In the genomic region with DNA sequence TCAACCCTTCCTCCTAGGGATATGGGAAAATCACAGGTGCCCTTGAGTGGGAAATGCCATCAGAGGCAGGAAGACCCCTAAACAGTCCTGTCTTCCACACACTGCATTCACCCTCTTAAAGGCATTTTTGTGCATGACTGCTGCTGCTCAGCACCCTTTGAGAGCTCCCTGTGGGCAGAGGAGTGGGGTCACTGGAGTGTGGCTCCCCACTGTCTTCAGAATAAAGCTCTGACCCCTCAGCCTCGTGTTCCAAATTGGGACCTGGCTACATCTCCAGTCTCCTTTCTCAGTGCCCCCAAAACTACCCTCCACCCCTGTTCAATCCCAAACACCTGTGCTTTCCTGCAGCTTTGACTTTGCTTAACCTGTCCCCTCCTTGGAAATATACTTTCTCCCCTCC, we compare ENCODE assay signal across 19 cellular contexts. TPM values are rescaled to one million over a fixed set of nuclear protein-coding genes. Genes with fewer than 3 reads are reported as not detected.
DNase-seq lines count a peak whose midpoint lies in the region; ATAC-seq and TF ChIP-seq lines count a peak whose summit lies in the region.
"Had no signal": no experiment of that assay in that cellular context is flagged by ENCODE, and none has a peak within 500 bp of the region (broad histone marks: within the 10 kb centered on the region; RNA-seq: fewer than 3 reads in every experiment).

No MANE protein-coding gene starts in this region.

- H3K79me2 ChIP-seq in PC-3 (ENCODE audit: low read length): no peaks in the 10 kb centered on the region

- no peaks in the 10 kb centered on the region for H3K9me3 ChIP-seq in endodermal cell (ENCODE audit: control insufficient read depth, low read length)
- H3K9me3 ChIP-seq in PC-3 (ENCODE audit: low read length): no peaks in the 10 kb centered on the region
- H3K9me3 ChIP-seq in right lobe of liver: no peaks in the 10 kb centered on the region
- H3K9me3 ChIP-seq: SJSA1 had no signal

- H3K36me3 Mint-ChIP-seq in natural killer cell treated with Interleukin-12 subunit alpha and Interleukin-12 subunit beta and Interleukin-15 and Interleukin-18, amount 100 ng/mL, for 72 hours: no peaks in the 10 kb centered on the region
- H3K36me3 Mint-ChIP-seq in natural killer cell: no peaks in the 10 kb centered on the region
- H3K36me3 Mint-ChIP-seq in endodermal cell (ENCODE audit: low read depth): no peaks in the 10 kb centered on the region

- no peak overlapping the region for H3K4me3 Mint-ChIP-seq in natural killer cell treated with Interleukin-12 subunit alpha and Interleukin-12 subunit beta and Interleukin-15 and Interleukin-18, amount 100 ng/mL, for 72 hours
- H3K4me3 Mint-ChIP-seq in natural killer cell (no peak overlapping the region), endodermal cell (no peak overlapping the region)

- BruUV-seq in PC-3 (replicated peaks; lab: Mats Ljungman, UMichigan): no TSS peak

- ATAC-seq in natural killer cell treated with Interleukin-12 subunit alpha and Interleukin-12 subunit beta and Interleukin-15 and Interleukin-18, amount 100 ng/mL, for 72 hours: no peak
- ATAC-seq in natural killer cell (no peak), sciatic nerve (no peak), PC-3 (no peak), right lobe of liver (no peak)

- TF ChIP-seq CTCF in natural killer cell (IDR thresholded peaks at IDR 0.05) (no peak), endodermal cell (conservative IDR thresholded peaks at IDR 0.05) (no peak), PC-3 (conservative IDR thresholded peaks at IDR 0.05; ENCODE audit: low read depth, low read length) (no peak), right lobe of liver (IDR thresholded peaks at IDR 0.05) (no peak)

- H3K36me3 ChIP-seq in endodermal cell (ENCODE audit: control insufficient read depth, insufficient read depth, low read length) (no peaks in the 10 kb centered on the region), PC-3 (ENCODE audit: low read depth, low read length) (no peaks in the 10 kb centered on the region), right lobe of liver (no peaks in the 10 kb centered on the region)
- H3K36me3 ChIP-seq: SJSA1 had no signal

- WGBS in endodermal cell (ENCODE audit: insufficient coverage in 1 of 2, insufficient read length in 1 of 2), 2 experiments: 78 to 84% methylated on average over 1 of the region's 1 CpG
- WGBS in right lobe of liver (ENCODE audit: insufficient coverage, low coverage, low lambda C conversion rate, missing lambda C conversion rate): 63% methylated on average over 1 of the region's 1 CpG

- CTCF ChIA-PET in PC-3 (lab: Charles Lee): no interaction called here

- H3K9me2 ChIP-seq in PC-3 (replicated peaks; ENCODE audit: low read length): no peaks in the 10 kb centered on the region

- TF ChIP-seq POLR2A in right lobe of liver (IDR thresholded peaks at IDR 0.05): no peak

- no peak overlapping the region for H3K27ac Mint-ChIP-seq in natural killer cell treated with Interleukin-12 subunit alpha and Interleukin-12 subunit beta and Interleukin-15 and Interleukin-18, amount 100 ng/mL, for 72 hours
- H3K27ac Mint-ChIP-seq in natural killer cell: no peak overlapping the region
- H3K27ac Mint-ChIP-seq in endodermal cell: no peak overlapping the region

- no peaks in the 10 kb centered on the region for H3K4me1 ChIP-seq in endodermal cell (ENCODE audit: control insufficient read depth, insufficient read depth, low read length)
- peaks cover 15% of the 10 kb centered on the region; the same call in 1 of the 2 replicates for H3K4me1 ChIP-seq in PC-3 (ENCODE audit: insufficient read depth, low read length)
- peaks cover 0 to 12% (median 3%) of the 10 kb centered on the region in 4 donors for H3K4me1 ChIP-seq in right lobe of liver

- peak; percentile 26 for DNase-seq in natural killer cell treated with Interleukin-12 subunit alpha and Interleukin-12 subunit beta and Interleukin-15 and Interleukin-18, amount 100 ng/mL, for 72 hours (ENCODE audit: low spot score)
- DNase-seq in natural killer cell: no peak
- peak; percentile 17 for DNase-seq in endodermal cell
- peak; percentile 18 for DNase-seq in sciatic nerve (ENCODE audit: low spot score)
- no peak for DNase-seq in PC-3
- no peak for DNase-seq in SIG-M5 treated with dmso at 0.1 percent for 504 hours (lab: John Stamatoyannopoulos, UW; ENCODE audit: unreplicated experiment)
- DNase-seq in right lobe of liver: no peak
- DNase-seq: DND-41, HFFc6, MV-4-11, NCI-H187 treated with DMSO at 0.1 percent for 48 hours, NCI-H2227 treated with DMSO at 0.1 percent for 48 hours, OCI-M1 had no signal

- H3K4me1 Mint-ChIP-seq in natural killer cell treated with Interleukin-12 subunit alpha and Interleukin-12 subunit beta and Interleukin-15 and Interleukin-18, amount 100 ng/mL, for 72 hours (ENCODE audit: low read depth in 2 of 2): peaks cover 0 to 5% of the 10 kb centered on the region in 2 donors
- H3K4me1 Mint-ChIP-seq in natural killer cell (no peaks in the 10 kb centered on the region), endodermal cell (no peaks in the 10 kb centered on the region)

- H3K9ac ChIP-seq in endodermal cell (ENCODE audit: extremely low read depth, low read length, poor library complexity, severe bottlenecking) (no peak overlapping the region), PC-3 (ENCODE audit: low read length) (no peak overlapping the region)
- H3K9ac ChIP-seq: KMS-11 had no signal

- no peak overlapping the region for H2AFZ ChIP-seq in PC-3 (ENCODE audit: low read length)

- no peak overlapping the region for H3K4me2 ChIP-seq in PC-3 (ENCODE audit: low read length)
- H3K4me2 ChIP-seq: KMS-11 had no signal

- H3F3A ChIP-seq in PC-3 (ENCODE audit: low read length, unreplicated experiment): no peaks in the 10 kb centered on the region

- H4K20me1 ChIP-seq in PC-3 (ENCODE audit: low read length): no peaks in the 10 kb centered on the region

- intact Hi-C loops in natural killer cell (cut with micrococcal nuclease): no loop called here
- intact Hi-C loops in sciatic nerve (cut with DNase I): no loop called here
- intact Hi-C loops in PC-3 (cut with micrococcal nuclease): no loop called here
- intact Hi-C loops in right lobe of liver (cut with DNase I): no loop called here

- H3K9me3 Mint-ChIP-seq in natural killer cell treated with Interleukin-12 subunit alpha and Interleukin-12 subunit beta and Interleukin-15 and Interleukin-18, amount 100 ng/mL, for 72 hours: no peaks in the 10 kb centered on the region
- no peaks in the 10 kb centered on the region for H3K9me3 Mint-ChIP-seq in natural killer cell
- H3K9me3 Mint-ChIP-seq in endodermal cell: no peaks in the 10 kb centered on the region
- H3K9me3 Mint-ChIP-seq: HFFc6 had no signal

- POLR2A ChIA-PET in PC-3 (lab: Charles Lee; ENCODE audit: unreplicated experiment): interaction anchor here (0.7 kb wide), 1 partner anchor 673 kb away, joined by 4 read pairs; no protein-coding TSS in a partner anchor

- H3K4me3 ChIP-seq in endodermal cell (ENCODE audit: low read length) (no peak overlapping the region), PC-3 (ENCODE audit: low read length) (no peak overlapping the region), right lobe of liver (no peak overlapping the region)
- H3K4me3 ChIP-seq: SJSA1 had no signal

- H3K27me3 ChIP-seq in endodermal cell (ENCODE audit: control insufficient read depth, insufficient read depth, low read length, poor library complexity, severe bottlenecking) (peaks cover 13% of the 10 kb centered on the region), PC-3 (ENCODE audit: low read length) (no peaks in the 10 kb centered on the region), right lobe of liver (no peaks in the 10 kb centered on the region)
- H3K27me3 ChIP-seq: SJSA1 had no signal

- H3K27ac ChIP-seq in endodermal cell (ENCODE audit: low read depth, low read length): no peak overlapping the region
- H3K27ac ChIP-seq in PC-3 (ENCODE audit: low read length): no peak overlapping the region
- no peak overlapping the region for H3K27ac ChIP-seq in right lobe of liver
- H3K27ac ChIP-seq: KMS-11, SJSA1 had no signal

- peaks cover 8 to 30% of the 10 kb centered on the region in 2 donors for H3K27me3 Mint-ChIP-seq in natural killer cell treated with Interleukin-12 subunit alpha and Interleukin-12 subunit beta and Interleukin-15 and Interleukin-18, amount 100 ng/mL, for 72 hours
- H3K27me3 Mint-ChIP-seq in natural killer cell (ENCODE audit: low read depth in 2 of 2) (peaks cover 24 to 26% of the 10 kb centered on the region in 2 donors), endodermal cell (ENCODE audit: insufficient read depth) (peaks cover 12% of the 10 kb centered on the region)

RNA-seq across cellular contexts. Expression of a gene that starts 46.6 kb away (rescaled TPM):
- total RNA-seq in natural killer cell treated with Interleukin-12 subunit alpha and Interleukin-12 subunit beta and Interleukin-15 and Interleukin-18, amount 100 ng/mL, for 72 hours: not detected
- total RNA-seq in natural killer cell: not detected
- 1 to 10 TPM in 1 of 2 donors, under 1 TPM in 1; 0.44 to 1.2 TPM for total RNA-seq in endodermal cell
- 0.53 TPM for polyA plus RNA-seq in endodermal cell (2013, experiment 1 of 2)
- polyA plus RNA-seq in endodermal cell (2013, experiment 2 of 2): 0.33 TPM
- total RNA-seq in sciatic nerve: 0.89 TPM
- not detected in 2 replicates for total RNA-seq in PC-3 (2014; rRNA removed)
- 10 to 100 TPM in 5 of 6 experiments, 1 to 10 TPM in 1; 2.9 to 41.4 (median 23.9) TPM for total RNA-seq in right lobe of liver
- total RNA-seq: G401, HFFc6, HT-29, RPMI7951, SJSA1 had no signal
- polyA plus RNA-seq: CD14-positive monocyte had no signal

Comparison
In these comparisons a context has a peak if more than half of its experiments do, and no peak if none do; other contexts are left out.
1. DNase-seq: peak in natural killer cell treated with Interleukin-12 subunit alpha and Interleukin-12 subunit beta and Interleukin-15 and Interleukin-18, amount 100 ng/mL, for 72 hours (single experiment), endodermal cell (single experiment) and sciatic nerve (single experiment); none in natural killer cell (single experiment), PC-3 (single experiment), SIG-M5 treated with dmso at 0.1 percent for 504 hours (single experiment) and right lobe of liver (0 of 3).